ENCODE assay signal across 1 cellular context in genomic region chr2:28407976-28408690, GRCh38.
TF ChIP-seq lines count a peak whose summit lies in the region.

No MANE protein-coding gene starts in this region.

TF ChIP-seq in liver, 16 proteins besides CTCF, POLR2A, EP300 and RAD21 (continued from another document):
- no peak for TF ChIP-seq ZBTB33 (IDR thresholded peaks at IDR 0.05)
